ENCODE assay signal across 8 cellular contexts in genomic region chr10:73168486-73168844, GRCh38. TPM values are rescaled to one million over a fixed set of nuclear protein-coding genes. Genes with fewer than 3 reads are reported as not detected.
A peak's percentile ranks its signal among the peaks of the same experiment; 100 is the strongest.
DNase-seq lines count a peak whose midpoint lies in the region; ATAC-seq and TF ChIP-seq lines count a peak whose summit lies in the region.

No MANE protein-coding gene starts in this region.

- no peaks in the 10 kb centered on the region for H3K27me3 ChIP-seq in spleen (replicated peaks in 1 of 7)

- ATAC-seq in GM18867 (IDR thresholded peaks at IDR 0.05; ENCODE audit: unreplicated experiment): peak; percentile 12
- peak; percentile 7 for ATAC-seq in HG02981 (IDR thresholded peaks at IDR 0.05; ENCODE audit: unreplicated experiment)
- ATAC-seq in activated CD8-positive, alpha-beta T cell treated with anti-CD3 and anti-CD28 coated beads, Interleukin-2, amount 10 ng/mL, durations not matched to agents 7 days and 5 days: no peak
- no peak for ATAC-seq in GM19324 (IDR thresholded peaks at IDR 0.05; ENCODE audit: low FRiP score, unreplicated experiment)

- peaks cover 32% of the 10 kb centered on the region for H3K4me1 Mint-ChIP-seq in activated CD8-positive, alpha-beta T cell treated with anti-CD3 and anti-CD28 coated beads, Interleukin-2, amount 10 ng/mL, durations not matched to agents 7 days and 5 days (ENCODE audit: low read depth)

- TF ChIP-seq POLR2A in spleen (IDR thresholded peaks at IDR 0.05): no peak

- H3K9me3 ChIP-seq in spleen: no peaks in the 10 kb centered on the region

- peak overlapping the region; percentile 98 for H3K4me3 Mint-ChIP-seq in activated CD8-positive, alpha-beta T cell treated with anti-CD3 and anti-CD28 coated beads, Interleukin-2, amount 10 ng/mL, durations not matched to agents 7 days and 5 days

- peaks cover 0 to 24% (median 2%) of the 10 kb centered on the region in 6 donors for H3K36me3 ChIP-seq in spleen

- CTCF ChIA-PET in activated CD8-positive, alpha-beta T cell treated with anti-CD3 and anti-CD28 coated beads, Interleukin-2, amount 10 ng/mL, durations not matched to agents 7 days and 5 days (lab: Charles Lee): interaction anchor here (0.9 to 4.4 kb wide), 4 partner anchors 9 to 245 kb away, joined by 3 to 27 read pairs (median 14); partner anchors contain the start of genes DNAJC9 and P4HA1

- H3K4me3 ChIP-seq in spleen: peak overlapping the region; percentile 66 to 93 (median 84)

- peaks cover 19% of the 10 kb centered on the region for H3K36me3 Mint-ChIP-seq in activated CD8-positive, alpha-beta T cell treated with anti-CD3 and anti-CD28 coated beads, Interleukin-2, amount 10 ng/mL, durations not matched to agents 7 days and 5 days (ENCODE audit: low read depth)

- WGBS in spleen, 5 donors: 0 to 2% (median 1%) methylated on average over 6 of the region's 6 CpGs

- no peak for TF ChIP-seq CTCF in spleen (IDR thresholded peaks at IDR 0.05 in 8 of 11, conservative IDR thresholded peaks at IDR 0.05 in 3 of 11)

- peak overlapping the region; percentile 93 to 97 (median 96) for H3K27ac ChIP-seq in spleen

- intact Hi-C loops in spleen (cut with DNase I; ENCODE audit: low total_unique reads): no loop called here

- H3K9me3 Mint-ChIP-seq in activated CD8-positive, alpha-beta T cell treated with anti-CD3 and anti-CD28 coated beads, Interleukin-2, amount 10 ng/mL, durations not matched to agents 7 days and 5 days (ENCODE audit: insufficient read depth): no peaks in the 10 kb centered on the region

- H3K4me1 ChIP-seq in spleen: peaks cover 33 to 63% (median 52%) of the 10 kb centered on the region in 6 donors

- DNase-seq in activated CD8-positive, alpha-beta T cell treated with anti-CD3 and anti-CD28 coated beads, Interleukin-2, amount 10 ng/mL, durations not matched to agents 7 days and 5 days: no peak
- DNase-seq in iPS DF 19.7 (ENCODE audit: low read depth, low spot score): peak; percentile 3
- DNase-seq in spleen: no peak
- DNase-seq in retina: no peak
- DNase-seq in iPS-NIHi7 (ENCODE audit: extremely low spot score): no peak

- H3K27me3 Mint-ChIP-seq in activated CD8-positive, alpha-beta T cell treated with anti-CD3 and anti-CD28 coated beads, Interleukin-2, amount 10 ng/mL, durations not matched to agents 7 days and 5 days (ENCODE audit: low read depth): no peaks in the 10 kb centered on the region

- POLR2A ChIA-PET in activated CD8-positive, alpha-beta T cell treated with anti-CD3 and anti-CD28 coated beads, Interleukin-2, amount 10 ng/mL, durations not matched to agents 7 days and 5 days (lab: Charles Lee): interaction anchor here (0.6 to 1.4 kb wide), 7 partner anchors 13 to 1352 kb away, joined by 3 to 8 read pairs (median 3); partner anchors contain the start of genes DNAJC9 and P4HA1

- H3K27ac Mint-ChIP-seq in activated CD8-positive, alpha-beta T cell treated with anti-CD3 and anti-CD28 coated beads, Interleukin-2, amount 10 ng/mL, durations not matched to agents 7 days and 5 days: peak overlapping the region; percentile 94

RNA-seq across cellular contexts. Expression of gene FAM149B1, which starts 0.5 kb away (rescaled TPM):
- total RNA-seq in activated CD8-positive, alpha-beta T cell treated with anti-CD3 and anti-CD28 coated beads, Interleukin-2, amount 10 ng/mL, durations not matched to agents 7 days and 5 days: 10 to 100 TPM; 13.8 to 15.0 TPM
- 10 to 100 TPM; 13.5 to 24.5 (median 18.6) TPM for total RNA-seq in spleen
- polyA plus RNA-seq in spleen: 10 to 100 TPM; 11.9 to 13.4 (median 13.3) TPM

RNA-seq across cellular contexts. Expression of gene ECD, which starts 0.7 kb away (rescaled TPM):
- total RNA-seq in activated CD8-positive, alpha-beta T cell treated with anti-CD3 and anti-CD28 coated beads, Interleukin-2, amount 10 ng/mL, durations not matched to agents 7 days and 5 days: 10 to 100 TPM; 29.0 to 30.9 TPM
- total RNA-seq in spleen: 10 to 100 TPM; 24.9 to 37.8 (median 32.1) TPM
- 1 to 10 TPM; 7.3 to 9.8 (median 9.2) TPM for polyA plus RNA-seq in spleen

RNA-seq across cellular contexts. Expression of gene NUDT13, which starts 58.2 kb away (rescaled TPM):
- total RNA-seq in activated CD8-positive, alpha-beta T cell treated with anti-CD3 and anti-CD28 coated beads, Interleukin-2, amount 10 ng/mL, durations not matched to agents 7 days and 5 days: 1 to 10 TPM; 1.6 to 1.7 TPM
- total RNA-seq in spleen: 1 to 10 TPM; 1.4 to 3.3 (median 2.2) TPM
- 1 to 10 TPM; 1.9 to 3.1 (median 2.7) TPM for polyA plus RNA-seq in spleen

Comparison
In these comparisons a context has a peak if more than half of its experiments do, and no peak if none do; other contexts are left out.
1. ATAC-seq: peak in GM18867 (single experiment) and HG02981 (single experiment); none in activated CD8-positive, alpha-beta T cell treated with anti-CD3 and anti-CD28 coated beads, Interleukin-2, amount 10 ng/mL, durations not matched to agents 7 days and 5 days (single experiment) and GM19324 (single experiment).